Comparison of ENCODE assay signal across 9 cellular contexts in genomic region chr11:125062196-125062930, GRCh38. TPM values are rescaled to one million over a fixed set of nuclear protein-coding genes. Genes with fewer than 3 reads are reported as not detected.
DNase-seq lines count a peak whose midpoint lies in the region; ATAC-seq and TF ChIP-seq lines count a peak whose summit lies in the region.
"Had no signal": no experiment of that assay in that cellular context is flagged by ENCODE, and none has a peak within 500 bp of the region (broad histone marks: within the 10 kb centered on the region; RNA-seq: fewer than 3 reads in every experiment).

No MANE protein-coding gene starts in this region.

- no peak overlapping the region for H3K56ac ChIP-seq in IMR-90 (ENCODE audit: extremely low read depth, insufficient read depth, low read length)

- no peak overlapping the region for H4K91ac ChIP-seq in IMR-90 (ENCODE audit: insufficient read depth, low read depth, low read length)

- peak overlapping the region; percentile 67 for H3K4me3 Mint-ChIP-seq in endodermal cell
- peak overlapping the region; percentile 84 for H3K4me3 Mint-ChIP-seq in nephron progenitor cell

- TF ChIP-seq POLR2A in IMR-90 (IDR thresholded peaks at IDR 0.05; ENCODE audit: low read depth, low read length): no peak

- no TSS peak for BruUV-seq in IMR-90 (replicated peaks; lab: Mats Ljungman, UMichigan)

- H3K27me3 ChIP-seq in IMR-90 (ENCODE audit: control insufficient read depth, insufficient read depth, low read length) (no peaks in the 10 kb centered on the region), endodermal cell (ENCODE audit: control insufficient read depth, insufficient read depth, low read length, poor library complexity, severe bottlenecking) (peaks cover 66% of the 10 kb centered on the region)

- H3K9me3 ChIP-seq in IMR-90 (ENCODE audit: control insufficient read depth, insufficient read depth, low read length) (no peaks in the 10 kb centered on the region), endodermal cell (ENCODE audit: control insufficient read depth, low read length) (no peaks in the 10 kb centered on the region)

- H3K4me1 Mint-ChIP-seq in endodermal cell: no peaks in the 10 kb centered on the region
- H3K4me1 Mint-ChIP-seq in nephron progenitor cell: peaks cover 5% of the 10 kb centered on the region

- H3K4me3 ChIP-seq in GM12875 (ENCODE audit: low read depth, low read length) (peak overlapping the region; percentile 80), IMR-90 (ENCODE audit: insufficient read depth, low read depth, low read length) (peak overlapping the region; percentile 75), endodermal cell (ENCODE audit: low read length) (peak overlapping the region; percentile 77)

- H3K36me3 ChIP-seq in IMR-90 (ENCODE audit: control insufficient read depth, insufficient read depth, low read length) (no peaks in the 10 kb centered on the region), endodermal cell (ENCODE audit: control insufficient read depth, insufficient read depth, low read length) (no peaks in the 10 kb centered on the region)

- peaks cover 3% of the 10 kb centered on the region; the same call in 1 of the 2 replicates for H3K9me1 ChIP-seq in IMR-90 (ENCODE audit: insufficient read depth, low read length)

- peak overlapping the region; percentile 45 for H3K4me2 ChIP-seq in IMR-90 (ENCODE audit: low read depth, low read length)

- H2BK120ac ChIP-seq in IMR-90 (ENCODE audit: low read depth, low read length): peak overlapping the region; percentile 93; the same call in 1 of the 2 replicates

- H2AK5ac ChIP-seq in IMR-90 (ENCODE audit: low read depth, low read length): peak overlapping the region; percentile 25; the same call in 1 of the 2 replicates

- H3K36me3 Mint-ChIP-seq in endodermal cell (ENCODE audit: low read depth) (no peaks in the 10 kb centered on the region), nephron progenitor cell (ENCODE audit: low read depth) (no peaks in the 10 kb centered on the region)

- in situ Hi-C loops in IMR-90 (cut with MboI; ENCODE audit: low sequenced_read_pairs): no loop called here

- peak overlapping the region; percentile 53 for H2AK9ac ChIP-seq in IMR-90 (replicated peaks; ENCODE audit: low read depth, low read length, poor library complexity)

- WGBS in IMR-90 (ENCODE audit: extremely low coverage in 2 of 2, insufficient read length in 1 of 2), 2 experiments: 26% methylated on average over 5 of the region's 19 CpGs; no CpG with 5 or more reads in 1 of the 2 experiments
- 54 to 60% methylated on average over 5 to 19 of the region's 19 CpGs for WGBS in endodermal cell (ENCODE audit: insufficient coverage in 1 of 2, insufficient read length in 1 of 2), 2 experiments

- H3K79me1 ChIP-seq in IMR-90 (ENCODE audit: low read depth in 1 of 2, low read length in 2 of 2): no peaks in the 10 kb centered on the region; a peak in 1 of 4 replicates

- POLR2A ChIA-PET in IMR-90 (lab: Charles Lee; ENCODE audit: unreplicated experiment): no interaction called here

- H2AFZ ChIP-seq in IMR-90 (replicated peaks; ENCODE audit: low read length, poor library complexity): peak overlapping the region; percentile 99

- ATAC-seq in IMR-90 (ENCODE audit: low read depth) (peak; percentile 4), HG03280 (IDR thresholded peaks at IDR 0.05; ENCODE audit: unreplicated experiment) (no peak)

- H3K18ac ChIP-seq in IMR-90 (ENCODE audit: low read depth, low read length): no peak overlapping the region

- H3K23ac ChIP-seq in IMR-90 (ENCODE audit: low read depth, low read length): peak overlapping the region; percentile 38; the same call in 1 of the 2 replicates

- no peaks in the 10 kb centered on the region for H3K9me3 Mint-ChIP-seq in endodermal cell
- no peaks in the 10 kb centered on the region for H3K9me3 Mint-ChIP-seq in nephron progenitor cell

- H3K4me1 ChIP-seq in IMR-90 (ENCODE audit: control insufficient read depth, insufficient read depth, low read length) (peaks cover 3% of the 10 kb centered on the region; the same call in 1 of the 2 replicates), endodermal cell (ENCODE audit: control insufficient read depth, insufficient read depth, low read length) (no peaks in the 10 kb centered on the region)

- intact Hi-C loops in IMR-90 (cut with micrococcal nuclease): no loop called here

- 0 out of 2 replicates have a peak overlapping the region, but pooled peaks have one; percentile 24 for H2BK20ac ChIP-seq in IMR-90 (ENCODE audit: low read depth, low read length)

- CTCF ChIA-PET in IMR-90 (lab: Yijun Ruan, JAX): interaction anchor here (0.5 kb wide), 1 partner anchor 18 kb away, joined by 6 read pairs; no protein-coding TSS in a partner anchor

- TF ChIP-seq RAD21 in IMR-90 (IDR thresholded peaks at IDR 0.05; ENCODE audit: low read length): no peak

- DNase-seq in IMR-90 (no peak), endodermal cell (no peak), nephron progenitor cell (no peak), superior temporal gyrus (ENCODE audit: extremely low spot score) (no peak), NCI-H226 (no peak), ureter (ENCODE audit: low spot score) (no peak)

- no peaks in the 10 kb centered on the region for H4K20me1 ChIP-seq in IMR-90 (ENCODE audit: insufficient read depth, low read length)

- peak overlapping the region in 1 of 2 experiments; percentile 87; a peak in 1 of 4 replicates for H4K8ac ChIP-seq in IMR-90 (ENCODE audit: low read depth in 2 of 2, low read length in 2 of 2)

- no peak overlapping the region for H2BK5ac ChIP-seq in IMR-90 (ENCODE audit: low read depth, low read length, poor library complexity, severe bottlenecking)

- no peak overlapping the region; the same call in 2 of the 3 replicates for H2BK15ac ChIP-seq in IMR-90 (ENCODE audit: low read depth, low read length)

- no peak overlapping the region for H3K27ac Mint-ChIP-seq in endodermal cell
- H3K27ac Mint-ChIP-seq in nephron progenitor cell: no peak overlapping the region

- H3K4ac ChIP-seq in IMR-90 (ENCODE audit: low read depth, low read length): peak overlapping the region; percentile 77; the same call in 1 of the 2 replicates

- dilution Hi-C loops in IMR-90 (cut with HindIII; ENCODE audit: low sequenced_read_pairs, unreplicated experiment): no loop called here

- no peak overlapping the region for H4K5ac ChIP-seq in IMR-90 (ENCODE audit: low read depth, low read length)

- peak overlapping the region; percentile 35; the same call in 1 of the 2 replicates for H3K27ac ChIP-seq in IMR-90 (ENCODE audit: insufficient read depth, low read length)
- no peak overlapping the region for H3K27ac ChIP-seq in endodermal cell (ENCODE audit: low read depth, low read length)
- H3K27ac ChIP-seq: KMS-11 had no signal

- H3K27me3 Mint-ChIP-seq in endodermal cell (ENCODE audit: insufficient read depth) (peaks cover 64% of the 10 kb centered on the region), nephron progenitor cell (ENCODE audit: low read depth, poor library complexity) (peaks cover 80% of the 10 kb centered on the region)

- H3K9ac ChIP-seq in IMR-90 (ENCODE audit: low read depth, low read length) (peak overlapping the region; percentile 63), endodermal cell (ENCODE audit: extremely low read depth, low read length, poor library complexity, severe bottlenecking) (no peak overlapping the region)
- H3K9ac ChIP-seq: KMS-11 had no signal

- H3K14ac ChIP-seq in IMR-90 (replicated peaks; ENCODE audit: low read depth, low read length): peak overlapping the region; percentile 87; the same call in 1 of the 2 replicates

- TF ChIP-seq CTCF in GM12875 (IDR thresholded peaks at IDR 0.05; ENCODE audit: borderline replicate concordance, insufficient read depth, low read depth, low read length): no peak
- TF ChIP-seq CTCF in IMR-90 (conservative IDR thresholded peaks at IDR 0.05; ENCODE audit: low read depth, low read length): no peak
- TF ChIP-seq CTCF in endodermal cell (conservative IDR thresholded peaks at IDR 0.05): no peak
- no peak for TF ChIP-seq CTCF in nephron progenitor cell (IDR thresholded peaks at IDR 0.05)

TF ChIP-seq in IMR-90, 13 proteins besides CTCF, POLR2A, EP300 and RAD21:
- TF ChIP-seq BHLHE40 (IDR thresholded peaks at IDR 0.05; ENCODE audit: low read depth, low read length) (peak; percentile 59; the same call in 1 of the 2 replicates), SMC3 (IDR thresholded peaks at IDR 0.05; ENCODE audit: low read depth, low read length) (no peak)

RNA-seq across cellular contexts. Expression of gene SLC37A2, which starts 0.7 kb away (rescaled TPM):
- total RNA-seq in IMR-90 (2012; rRNA removed) (0.72 and 0.83 TPM in 2 replicates), endodermal cell (1 to 10 TPM; 1.0 to 1.3 TPM), ureter (46.5 TPM)
- 1.1 and 1.5 TPM in 2 replicates for polyA plus RNA-seq in IMR-90 (2012; rRNA removed)
- polyA plus RNA-seq in IMR-90 (2012; cell fraction: cytosol; rRNA removed): 0.83 and 1.4 TPM in 2 replicates
- polyA plus RNA-seq in IMR-90 (2012; cell fraction: nucleus; rRNA removed; ENCODE audit: low replicate concordance): 2.5 and 4.2 TPM in 2 replicates
- polyA plus RNA-seq in endodermal cell (2013, experiment 1 of 2): 0.57 TPM
- polyA plus RNA-seq in endodermal cell (2013, experiment 2 of 2): 1.4 TPM

RNA-seq across cellular contexts. Expression of gene TMEM218, which starts 49.1 kb away (rescaled TPM):
- total RNA-seq in IMR-90 (2012; rRNA removed) (19.4 and 24.4 TPM in 2 replicates), endodermal cell (10 to 100 TPM; 17.9 to 18.2 TPM), ureter (33.8 TPM)
- polyA plus RNA-seq in IMR-90 (2012; rRNA removed): 17.7 and 23.0 TPM in 2 replicates
- polyA plus RNA-seq in IMR-90 (2012; cell fraction: cytosol; rRNA removed): 22.3 and 22.4 TPM in 2 replicates
- 16.7 and 47.5 TPM in 2 replicates for polyA plus RNA-seq in IMR-90 (2012; cell fraction: nucleus; rRNA removed; ENCODE audit: low replicate concordance)
- polyA plus RNA-seq in endodermal cell (2013, experiment 1 of 2): 44.2 TPM
- polyA plus RNA-seq in endodermal cell (2013, experiment 2 of 2): 36.0 TPM

Comparison
In these comparisons a context has a peak if more than half of its experiments do, and no peak if none do; other contexts are left out.
1. RNA of gene SLC37A2, which starts 0.7 kb away (total RNA-seq): 46.5 TPM in ureter (single experiment); 1.0 to 1.3 TPM in endodermal cell and 0.72 to 0.83 TPM in IMR-90; every median in the first group is over 10 times any median in the second.
2. Peak in every context shown above with its lines, with median percentiles within 50 percentile points of each other: H3K4me3 ChIP-seq.